Comparison of ENCODE assay signal across 11 cellular contexts in the genomic region with DNA sequence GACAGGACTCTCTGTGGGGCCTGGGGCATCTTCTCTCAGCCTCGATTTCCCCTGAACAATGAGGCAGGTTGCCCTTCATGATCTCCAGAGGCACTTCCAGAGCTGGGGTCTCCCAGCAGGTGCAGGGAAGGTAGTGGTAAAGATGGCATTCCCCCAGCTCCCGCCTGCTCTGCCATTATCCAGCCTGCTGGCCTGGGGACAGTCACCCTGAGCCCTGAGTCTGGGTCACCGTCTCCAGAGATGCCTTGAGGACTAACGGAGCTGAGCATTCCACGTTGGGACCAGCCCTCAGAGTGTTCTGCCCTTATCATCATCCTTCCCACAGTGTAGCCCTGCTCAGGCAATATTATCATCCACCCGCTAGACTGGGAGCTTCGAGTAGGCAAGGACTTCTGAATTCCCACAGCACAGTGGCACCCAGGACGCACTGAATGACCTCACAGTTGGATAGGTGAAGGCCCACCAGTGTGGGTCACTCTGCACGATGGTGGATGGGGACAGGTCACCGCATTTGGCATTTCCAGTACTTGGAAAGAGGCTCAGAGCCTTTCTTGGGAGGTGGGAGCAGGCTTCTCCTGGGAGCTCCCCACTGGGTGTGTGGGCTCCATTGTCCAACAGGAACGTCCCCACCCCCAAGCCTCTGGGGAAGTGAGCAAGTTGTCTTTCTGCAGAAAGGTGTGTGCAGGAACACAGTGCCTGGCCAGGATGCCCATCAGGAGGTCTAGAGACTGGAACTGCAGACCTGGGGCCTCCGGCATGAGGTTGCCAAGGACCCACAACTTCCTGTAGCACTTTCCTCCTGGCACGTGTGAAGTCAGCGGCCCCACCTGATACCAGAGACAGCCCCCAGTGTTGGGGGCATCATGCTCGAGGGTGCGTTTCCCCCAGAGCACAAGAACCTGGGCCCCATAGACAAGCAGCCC. TPM values are rescaled to one million over a fixed set of nuclear protein-coding genes. Genes with fewer than 3 reads are reported as not detected.
DNase-seq lines count a peak whose midpoint lies in the region; ATAC-seq, FAIRE-seq and TF ChIP-seq lines count a peak whose summit lies in the region.
"Had no signal": no experiment of that assay in that cellular context is flagged by ENCODE, and none has a peak within 500 bp of the region (broad histone marks: within the 10 kb centered on the region; RNA-seq: fewer than 3 reads in every experiment).

No MANE protein-coding gene starts in this region.

- H3K4me1 Mint-ChIP-seq in glutamatergic neuron (ENCODE audit: low read depth, unreplicated experiment) = peaks cover 7% of the 10 kb centered on the region
- H3K4me1 Mint-ChIP-seq in neural crest cell = peaks cover 6% of the 10 kb centered on the region
- peaks cover 2 to 6% of the 10 kb centered on the region in 2 donors for H3K4me1 Mint-ChIP-seq in immature natural killer cell

- TF ChIP-seq CTCF in glutamatergic neuron (IDR thresholded peaks at IDR 0.05; ENCODE audit: partially characterized antibody, unreplicated experiment) = no peak
- no peak for TF ChIP-seq CTCF in neural crest cell (conservative IDR thresholded peaks at IDR 0.05)
- TF ChIP-seq CTCF in tibial artery (IDR thresholded peaks at IDR 0.05) = no peak

- DNase-seq in glutamatergic neuron (no peak), neural crest cell (ENCODE audit: low read depth, low spot score) (no peak), tibial artery (peak; percentile 13 to 66), HTR-8/SVneo (ENCODE audit: insufficient read length, low spot score) (no peak), immature natural killer cell (no peak)
- DNase-seq: activated naive CD4-positive, alpha-beta T cell; effector CD4-positive, alpha-beta T cell; NCI-H1092 had no signal

- H3K27ac ChIP-seq in angular gyrus (ENCODE audit: low read depth, low read length) = peak overlapping the region; percentile 90
- H3K27ac ChIP-seq in tibial artery = peak overlapping the region; percentile 73 to 84

- H3K9me3 ChIP-seq in tibial artery = no peaks in the 10 kb centered on the region

- H3K9me3 Mint-ChIP-seq in glutamatergic neuron (ENCODE audit: unreplicated experiment) (peaks cover 8% of the 10 kb centered on the region), neural crest cell (no peaks in the 10 kb centered on the region), immature natural killer cell (no peaks in the 10 kb centered on the region)

- H3K27me3 Mint-ChIP-seq in glutamatergic neuron (ENCODE audit: unreplicated experiment) = peaks cover 13% of the 10 kb centered on the region
- H3K27me3 Mint-ChIP-seq in neural crest cell (ENCODE audit: low read depth) = peaks cover 84% of the 10 kb centered on the region
- peaks cover 11 to 17% (median 13%) of the 10 kb centered on the region in 3 donors for H3K27me3 Mint-ChIP-seq in immature natural killer cell (ENCODE audit: low read depth in 3 of 3)

- H3K27ac Mint-ChIP-seq in glutamatergic neuron (ENCODE audit: unreplicated experiment) (no peak overlapping the region), neural crest cell (ENCODE audit: unreplicated experiment) (no peak overlapping the region), immature natural killer cell (no peak overlapping the region)

- ATAC-seq in HG02610 (IDR thresholded peaks at IDR 0.05; ENCODE audit: unreplicated experiment) = no peak

- FAIRE-seq in HTR-8/SVneo (lab: Jason Lieb, UNC) = no peak
- FAIRE-seq: urothelium cell line had no signal

- intact Hi-C loops in tibial artery (cut with DNase I; ENCODE audit: low total_unique reads) = no loop called here

- no peaks in the 10 kb centered on the region for H3K27me3 ChIP-seq in tibial artery

- no peaks in the 10 kb centered on the region for H3K36me3 ChIP-seq in tibial artery

- peak overlapping the region in 1 of 2 donors; percentile 49 for H3K4me3 ChIP-seq in tibial artery

- H3K36me3 Mint-ChIP-seq in glutamatergic neuron (ENCODE audit: unreplicated experiment) (no peaks in the 10 kb centered on the region), neural crest cell (ENCODE audit: low read depth) (no peaks in the 10 kb centered on the region), immature natural killer cell (peaks cover 0 to 4% (median 0%) of the 10 kb centered on the region in 3 donors)

- H3K4me3 Mint-ChIP-seq in glutamatergic neuron (ENCODE audit: unreplicated experiment) (peak overlapping the region; percentile 52), neural crest cell (peak overlapping the region; percentile 44), immature natural killer cell (no peak overlapping the region)

- peaks cover 0 to 19% (median 15%) of the 10 kb centered on the region in 4 donors for H3K4me1 ChIP-seq in tibial artery

RNA-seq across cellular contexts. Expression of gene WNT7B, which starts 51.4 kb away (rescaled TPM):
- total RNA-seq in glutamatergic neuron (ENCODE audit: unreplicated experiment) = 0.37 TPM
- total RNA-seq in neural crest cell = 12.6 and 14.2 TPM in 2 replicates
- polyA plus RNA-seq in immature natural killer cell = not detected

Comparison
In these comparisons a context has a peak if more than half of its experiments do, and no peak if none do; other contexts are left out.
1. DNase-seq: peak in tibial artery (2 of 2); none in glutamatergic neuron (single experiment), neural crest cell (single experiment), HTR-8/SVneo (single experiment) and immature natural killer cell (0 of 3).
2. H3K4me3 Mint-ChIP-seq: peak in glutamatergic neuron (single experiment) and neural crest cell (single experiment); none in immature natural killer cell (0 of 5).